Comparison of ENCODE assay signal across 8 cellular contexts in the genomic region with DNA sequence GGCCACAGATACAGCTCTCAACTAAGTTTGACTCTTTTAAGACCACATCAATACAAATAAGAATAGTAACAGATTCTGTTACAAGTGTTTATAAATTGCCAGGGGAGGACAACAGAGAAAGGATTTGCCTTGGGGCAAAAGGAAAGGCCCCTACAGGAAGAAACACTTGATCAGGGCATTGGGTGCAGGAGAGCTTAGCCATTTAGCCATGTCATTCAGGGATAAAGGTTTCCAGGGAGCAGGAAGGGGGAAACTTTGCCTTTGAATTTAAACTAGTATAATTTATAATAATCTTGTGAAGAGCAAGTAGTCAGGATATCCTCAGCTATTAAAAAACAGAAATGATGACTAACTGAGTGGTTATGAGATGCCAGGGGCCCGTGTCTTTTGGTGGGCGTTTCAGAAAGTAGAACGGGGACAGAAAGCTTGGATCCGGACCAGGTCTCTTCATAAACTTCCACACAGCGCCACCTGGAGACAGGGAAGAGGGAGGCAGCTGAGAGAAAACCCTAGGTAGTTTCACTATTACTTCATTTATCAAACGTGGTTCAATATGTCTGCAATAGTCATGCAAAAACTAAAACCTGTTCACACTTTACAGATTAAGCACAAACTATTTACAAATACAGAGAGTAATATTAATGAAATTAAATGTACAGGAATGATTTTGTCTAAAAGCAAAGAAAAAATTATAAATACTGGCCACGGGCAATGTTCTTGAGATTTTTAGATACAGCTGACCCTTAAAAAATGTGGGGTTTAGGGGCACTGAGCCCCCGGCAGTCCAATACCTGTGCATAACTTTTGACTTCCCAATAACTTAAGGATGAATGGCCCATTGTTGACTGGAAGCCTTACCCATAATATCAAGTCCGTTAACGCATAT. TPM values are rescaled to one million over a fixed set of nuclear protein-coding genes. Genes with fewer than 3 reads are reported as not detected.
DNase-seq lines count a peak whose midpoint lies in the region; ATAC-seq and TF ChIP-seq lines count a peak whose summit lies in the region.

No MANE protein-coding gene starts in this region.

- H3K9me3 ChIP-seq in iPS DF 6.9 (ENCODE audit: control insufficient read depth, insufficient read depth, low read length) (no peaks in the 10 kb centered on the region), spleen (no peaks in the 10 kb centered on the region)

- no peak for TF ChIP-seq POLR2A in spleen (IDR thresholded peaks at IDR 0.05)

- WGBS in iPS DF 6.9 (ENCODE audit: insufficient coverage, insufficient read length), result no CpG with 5 or more reads among the region's 10 CpGs
- 28 to 31% (median 31%) methylated on average over 10 of the region's 10 CpGs for WGBS in spleen, 5 donors

- H3K4me3 ChIP-seq in GM12865 (ENCODE audit: low read depth, low read length) (no peak overlapping the region), astrocyte of the cerebellum (ENCODE audit: low read depth, low read length) (no peak overlapping the region), iPS DF 6.9 (ENCODE audit: low read length) (no peak overlapping the region), spleen (peak overlapping the region in 1 of 8 donors; percentile 11)

- H3K27ac ChIP-seq in iPS DF 6.9 (ENCODE audit: low read length), result no peak overlapping the region
- H3K27ac ChIP-seq in spleen, result peak overlapping the region in 2 of 8 donors; percentile 25 to 30

- peak; percentile 83 for TF ChIP-seq CTCF in GM12865 (IDR thresholded peaks at IDR 0.05; ENCODE audit: insufficient read depth, low read depth, low read length, missing control alignments)
- peak; percentile 92 for TF ChIP-seq CTCF in astrocyte of the cerebellum (IDR thresholded peaks at IDR 0.05; ENCODE audit: low read depth, low read length, missing control alignments)
- peak; percentile 55 to 92 (median 77) for TF ChIP-seq CTCF in spleen (IDR thresholded peaks at IDR 0.05 in 8 of 11, conservative IDR thresholded peaks at IDR 0.05 in 3 of 11)

- DNase-seq in GM12865 (ENCODE audit: low read depth), result peak; percentile 64
- DNase-seq in NCI-H1436 (lab: John Stamatoyannopoulos, UW), result peak; percentile 59
- DNase-seq in T1000 (lab: John Stamatoyannopoulos, UW), result peak; percentile 5
- DNase-seq in astrocyte of the cerebellum (ENCODE audit: low read depth), result peak; percentile 68
- DNase-seq in iPS DF 6.9 (ENCODE audit: low read depth, low spot score), result peak; percentile 41
- DNase-seq in spleen, result peak; percentile 80
- no peak for DNase-seq in NCI-H187 (lab: John Stamatoyannopoulos, UW)

- in situ Hi-C loops in astrocyte of the cerebellum (cut with HindIII; ENCODE audit: low sequenced_read_pairs), result no loop called here

- H3K36me3 ChIP-seq in iPS DF 6.9 (ENCODE audit: control insufficient read depth, insufficient read depth, low read length) (no peaks in the 10 kb centered on the region), spleen (no peaks in the 10 kb centered on the region)

- H3K4me1 ChIP-seq in iPS DF 6.9 (ENCODE audit: control insufficient read depth, insufficient read depth, low read length) (no peaks in the 10 kb centered on the region), spleen (peaks cover 0 to 11% (median 9%) of the 10 kb centered on the region in 6 donors)

- H3K27me3 ChIP-seq in iPS DF 6.9 (ENCODE audit: control insufficient read depth, insufficient read depth, low read length) (no peaks in the 10 kb centered on the region), spleen (replicated peaks in 1 of 7) (peaks cover 0 to 5% (median 0%) of the 10 kb centered on the region in 7 donors)

- intact Hi-C loops in spleen (cut with DNase I; ENCODE audit: low total_unique reads), result loop anchor here (10.0 kb wide), 1 partner anchor 291 kb away; no protein-coding TSS in a partner anchor

- no peak for ATAC-seq in GM19351 (IDR thresholded peaks at IDR 0.05; ENCODE audit: unreplicated experiment)

RNA-seq across cellular contexts. Expression of a gene that starts 11.0 kb away (rescaled TPM):
- 1 to 10 TPM in 2 of 7 donors, under 1 TPM in 5; 0.20 to 3.6 (median 0.56) TPM for total RNA-seq in spleen
- under 1 TPM; 0.03 to 0.48 (median 0.04) TPM for polyA plus RNA-seq in spleen

Comparison
In these comparisons a context has a peak if more than half of its experiments do, and no peak if none do; other contexts are left out.
1. DNase-seq: peak in GM12865 (single experiment), NCI-H1436 (single experiment), T1000 (single experiment), astrocyte of the cerebellum (single experiment), iPS DF 6.9 (single experiment) and spleen (single experiment); none in NCI-H187 (0 of 2).
2. Peak in every context shown above with its lines, with median percentiles within 50 percentile points of each other: CTCF ChIP-seq.